8 cellular contexts compared by ENCODE assay signal in the genomic region with DNA sequence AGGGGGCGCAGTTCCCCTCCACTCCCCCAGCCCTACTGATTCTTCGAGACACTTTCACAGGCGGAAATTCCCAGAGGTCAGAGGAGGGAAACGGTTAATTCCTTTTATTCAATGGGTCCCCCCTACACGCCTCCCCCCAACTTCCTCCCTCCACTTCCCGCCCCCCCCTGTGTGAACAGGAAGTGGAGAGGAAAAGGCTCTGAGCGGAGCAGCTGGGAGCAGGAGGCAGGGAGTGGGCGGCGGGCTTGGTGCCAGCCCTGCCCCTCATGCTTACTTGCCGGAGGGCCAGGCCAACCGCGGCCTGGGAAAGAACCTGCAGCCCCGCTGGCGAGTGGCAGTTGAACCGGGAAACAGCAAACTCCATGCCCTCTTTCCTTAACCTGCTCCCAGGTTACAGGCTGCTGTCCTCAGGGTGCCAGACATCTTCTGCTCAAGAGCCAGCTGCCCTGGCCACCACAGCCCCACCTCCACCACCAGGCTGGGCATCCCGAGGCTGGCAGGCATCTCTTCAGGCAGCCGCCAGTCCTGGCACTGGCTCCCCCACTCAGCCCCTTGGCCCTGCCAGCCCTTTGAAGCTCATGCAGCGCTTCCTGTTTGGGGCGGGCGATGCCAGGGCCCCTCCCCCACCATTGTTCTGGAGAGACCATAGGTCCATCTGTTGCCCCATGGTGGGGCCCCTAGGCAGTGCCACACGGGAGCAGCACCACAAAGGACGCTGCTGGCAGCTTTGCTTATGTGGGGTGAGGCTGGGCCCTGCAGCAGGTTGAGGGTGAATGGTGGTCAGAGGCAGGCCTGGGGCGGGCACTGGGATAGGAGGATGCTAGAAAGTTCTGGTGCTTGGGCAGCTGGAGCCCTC. TPM values are rescaled to one million over a fixed set of nuclear protein-coding genes. Genes with fewer than 3 reads are reported as not detected.
DNase-seq lines count a peak whose midpoint lies in the region; ATAC-seq and TF ChIP-seq lines count a peak whose summit lies in the region.

No MANE protein-coding gene starts in this region.

- peak overlapping the region; percentile 53 to 73 for H3K9ac ChIP-seq in liver (ENCODE audit: low read depth in 1 of 2, low read length in 2 of 2)

- peaks cover 0 to 25% (median 0%) of the 10 kb centered on the region in 3 donors for H3K36me3 Mint-ChIP-seq in CD8-positive, alpha-beta memory T cell
- peaks cover 15% of the 10 kb centered on the region for H3K36me3 Mint-ChIP-seq in T-cell
- peaks cover 14% of the 10 kb centered on the region for H3K36me3 Mint-ChIP-seq in stimulated activated naive CD8-positive, alpha-beta T cell treated with anti-CD3 and anti-CD28 coated beads, Interleukin-15, Interleukin-2, amounts not matched to agents 100 ng/mL and 50 ng/mL, for 24 hours (ENCODE audit: low read depth)

- CTCF ChIA-PET in CD8-positive, alpha-beta memory T cell (lab: Charles Lee): interaction anchor here (1.0 to 6.9 kb wide), 16 partner anchors 8 to 425 kb away, joined by 3 to 76 read pairs (median 8); a partner anchor contains a TSS
- CTCF ChIA-PET in T-cell (lab: Charles Lee): interaction anchor here (0.6 to 5.4 kb wide), 12 partner anchors 11 to 281 kb away, joined by 3 to 38 read pairs (median 4); a partner anchor contains a TSS

- peak overlapping the region; percentile 81 to 91 (median 86) for H3K4me3 Mint-ChIP-seq in CD8-positive, alpha-beta memory T cell
- peak overlapping the region; percentile 64 to 89 (median 82) for H3K4me3 Mint-ChIP-seq in T-cell
- H3K4me3 Mint-ChIP-seq in stimulated activated naive CD8-positive, alpha-beta T cell treated with anti-CD3 and anti-CD28 coated beads, Interleukin-15, Interleukin-2, amounts not matched to agents 100 ng/mL and 50 ng/mL, for 24 hours: peak overlapping the region; percentile 79

- H3K36me3 ChIP-seq in CD8-positive, alpha-beta memory T cell (ENCODE audit: insufficient read depth, low read length): peaks cover 13% of the 10 kb centered on the region
- peaks cover 0 to 12% (median 6%) of the 10 kb centered on the region in 4 donors for H3K36me3 ChIP-seq in liver (ENCODE audit: control insufficient read depth in 4 of 4, insufficient read depth in 3 of 4, low read depth in 1 of 4, low read length in 3 of 4)

- 25% methylated on average over 23 of the region's 23 CpGs for WGBS in liver

- no peaks in the 10 kb centered on the region for H3K9me3 ChIP-seq in CD8-positive, alpha-beta memory T cell (ENCODE audit: low read length)
- no peaks in the 10 kb centered on the region for H3K9me3 ChIP-seq in liver (ENCODE audit: control insufficient read depth in 4 of 4, low read length in 3 of 4)

- POLR2A ChIA-PET in CD8-positive, alpha-beta memory T cell (lab: Charles Lee): interaction anchor here (0.6 to 2.2 kb wide), 6 partner anchors 9 to 209 kb away, joined by 3 to 10 read pairs (median 4); a partner anchor contains a TSS
- POLR2A ChIA-PET in T-cell (lab: Charles Lee): no interaction called here

- peak overlapping the region; percentile 59 for H3K27ac ChIP-seq in CD8-positive, alpha-beta memory T cell (ENCODE audit: low read depth, low read length)
- peak overlapping the region; percentile 96 for H3K27ac ChIP-seq in liver (ENCODE audit: low read depth in 1 of 2, low read length in 2 of 2)

- TF ChIP-seq CTCF in liver (IDR thresholded peaks at IDR 0.05; ENCODE audit: low read depth, low read length, missing input control): no peak

- H3K4me1 ChIP-seq in CD8-positive, alpha-beta memory T cell (ENCODE audit: insufficient read depth, low read length): peaks cover 26% of the 10 kb centered on the region
- peaks cover 33 to 87% (median 76%) of the 10 kb centered on the region in 4 donors for H3K4me1 ChIP-seq in liver (ENCODE audit: control insufficient read depth in 4 of 4, insufficient read depth in 4 of 4, low read length in 3 of 4)

- H3K4me1 Mint-ChIP-seq in CD8-positive, alpha-beta memory T cell: peaks cover 12 to 48% (median 25%) of the 10 kb centered on the region in 3 donors
- H3K4me1 Mint-ChIP-seq in T-cell: peaks cover 23 to 39% (median 38%) of the 10 kb centered on the region in 3 donors
- H3K4me1 Mint-ChIP-seq in stimulated activated naive CD8-positive, alpha-beta T cell treated with anti-CD3 and anti-CD28 coated beads, Interleukin-15, Interleukin-2, amounts not matched to agents 100 ng/mL and 50 ng/mL, for 24 hours (ENCODE audit: low read depth): peaks cover 30% of the 10 kb centered on the region

- H3K4me3 ChIP-seq in CD8-positive, alpha-beta memory T cell (ENCODE audit: low read length): peak overlapping the region; percentile 84
- H3K4me3 ChIP-seq in liver (ENCODE audit: low read depth in 1 of 3, low read length in 3 of 3): peak overlapping the region in 2 of 3 donors; percentile 24 to 42

- ATAC-seq in HG03432 (IDR thresholded peaks at IDR 0.05; ENCODE audit: unreplicated experiment): peak; percentile 17
- peak; percentile 47 to 66 (median 58) for ATAC-seq in T-cell (replicated peaks in 1 of 4)

- H3K27me3 Mint-ChIP-seq in CD8-positive, alpha-beta memory T cell: peaks cover 0 to 2% of the 10 kb centered on the region in 2 donors
- no peaks in the 10 kb centered on the region for H3K27me3 Mint-ChIP-seq in T-cell
- no peaks in the 10 kb centered on the region for H3K27me3 Mint-ChIP-seq in stimulated activated naive CD8-positive, alpha-beta T cell treated with anti-CD3 and anti-CD28 coated beads, Interleukin-15, Interleukin-2, amounts not matched to agents 100 ng/mL and 50 ng/mL, for 24 hours

- H3K27me3 ChIP-seq in CD8-positive, alpha-beta memory T cell (ENCODE audit: insufficient read depth, low read length, poor library complexity, severe bottlenecking): no peaks in the 10 kb centered on the region
- H3K27me3 ChIP-seq in liver (ENCODE audit: control insufficient read depth in 4 of 4, insufficient read depth in 4 of 4, low read length in 3 of 4): no peaks in the 10 kb centered on the region

- peak; percentile 44 to 76 (median 64) for DNase-seq in CD8-positive, alpha-beta memory T cell
- DNase-seq in T-cell: peak; percentile 37 to 75 (median 60)
- DNase-seq in central memory CD4-positive, alpha-beta T cell: peak; percentile 54
- DNase-seq in SKM-1 treated with dmso at 0.1 percent for 144 hours (lab: John Stamatoyannopoulos, UW; ENCODE audit: unreplicated experiment): no peak
- no peak for DNase-seq in middle frontal gyrus (ENCODE audit: extremely low spot score, low spot score)

- no peaks in the 10 kb centered on the region for H3K9me3 Mint-ChIP-seq in CD8-positive, alpha-beta memory T cell
- no peaks in the 10 kb centered on the region for H3K9me3 Mint-ChIP-seq in T-cell
- H3K9me3 Mint-ChIP-seq in stimulated activated naive CD8-positive, alpha-beta T cell treated with anti-CD3 and anti-CD28 coated beads, Interleukin-15, Interleukin-2, amounts not matched to agents 100 ng/mL and 50 ng/mL, for 24 hours: no peaks in the 10 kb centered on the region

- peak overlapping the region; percentile 68 to 95 (median 90) for H3K27ac Mint-ChIP-seq in CD8-positive, alpha-beta memory T cell
- H3K27ac Mint-ChIP-seq in T-cell: peak overlapping the region; percentile 93 to 94
- H3K27ac Mint-ChIP-seq in stimulated activated naive CD8-positive, alpha-beta T cell treated with anti-CD3 and anti-CD28 coated beads, Interleukin-15, Interleukin-2, amounts not matched to agents 100 ng/mL and 50 ng/mL, for 24 hours: peak overlapping the region; percentile 85

- no peak for TF ChIP-seq RAD21 in liver (IDR thresholded peaks at IDR 0.05)

TF ChIP-seq in liver, 16 proteins besides CTCF, POLR2A, EP300 and RAD21 (continues in another document):
- TF ChIP-seq, protein P1, sequence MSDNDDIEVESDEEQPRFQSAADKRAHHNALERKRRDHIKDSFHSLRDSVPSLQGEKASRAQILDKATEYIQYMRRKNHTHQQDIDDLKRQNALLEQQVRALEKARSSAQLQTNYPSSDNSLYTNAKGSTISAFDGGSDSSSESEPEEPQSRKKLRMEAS (IDR thresholded peaks at IDR 0.05): peak; percentile 30
- TF ChIP-seq, protein P2, sequence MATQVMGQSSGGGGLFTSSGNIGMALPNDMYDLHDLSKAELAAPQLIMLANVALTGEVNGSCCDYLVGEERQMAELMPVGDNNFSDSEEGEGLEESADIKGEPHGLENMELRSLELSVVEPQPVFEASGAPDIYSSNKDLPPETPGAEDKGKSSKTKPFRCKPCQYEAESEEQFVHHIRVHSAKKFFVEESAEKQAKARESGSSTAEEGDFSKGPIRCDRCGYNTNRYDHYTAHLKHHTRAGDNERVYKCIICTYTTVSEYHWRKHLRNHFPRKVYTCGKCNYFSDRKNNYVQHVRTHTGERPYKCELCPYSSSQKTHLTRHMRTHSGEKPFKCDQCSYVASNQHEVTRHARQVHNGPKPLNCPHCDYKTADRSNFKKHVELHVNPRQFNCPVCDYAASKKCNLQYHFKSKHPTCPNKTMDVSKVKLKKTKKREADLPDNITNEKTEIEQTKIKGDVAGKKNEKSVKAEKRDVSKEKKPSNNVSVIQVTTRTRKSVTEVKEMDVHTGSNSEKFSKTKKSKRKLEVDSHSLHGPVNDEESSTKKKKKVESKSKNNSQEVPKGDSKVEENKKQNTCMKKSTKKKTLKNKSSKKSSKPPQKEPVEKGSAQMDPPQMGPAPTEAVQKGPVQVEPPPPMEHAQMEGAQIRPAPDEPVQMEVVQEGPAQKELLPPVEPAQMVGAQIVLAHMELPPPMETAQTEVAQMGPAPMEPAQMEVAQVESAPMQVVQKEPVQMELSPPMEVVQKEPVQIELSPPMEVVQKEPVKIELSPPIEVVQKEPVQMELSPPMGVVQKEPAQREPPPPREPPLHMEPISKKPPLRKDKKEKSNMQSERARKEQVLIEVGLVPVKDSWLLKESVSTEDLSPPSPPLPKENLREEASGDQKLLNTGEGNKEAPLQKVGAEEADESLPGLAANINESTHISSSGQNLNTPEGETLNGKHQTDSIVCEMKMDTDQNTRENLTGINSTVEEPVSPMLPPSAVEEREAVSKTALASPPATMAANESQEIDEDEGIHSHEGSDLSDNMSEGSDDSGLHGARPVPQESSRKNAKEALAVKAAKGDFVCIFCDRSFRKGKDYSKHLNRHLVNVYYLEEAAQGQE (IDR thresholded peaks at IDR 0.05): no peak
- TF ChIP-seq HNF4G (IDR thresholded peaks at IDR 0.05): no peak

RNA-seq across cellular contexts. Expression of a gene that starts 12.9 kb away (rescaled TPM):
- 10 to 100 TPM; 17.2 to 17.8 TPM for total RNA-seq in CD8-positive, alpha-beta memory T cell
- polyA plus RNA-seq in CD8-positive, alpha-beta memory T cell: 23.0 TPM
- total RNA-seq in T-cell: 10 to 100 TPM; 16.2 to 23.4 (median 21.3) TPM
- total RNA-seq in liver: 10 to 100 TPM in 1 of 2 donors, 1 to 10 TPM in 1; 9.8 to 15.3 TPM
- polyA plus RNA-seq in liver: 10 to 100 TPM in 1 of 2 donors, 1 to 10 TPM in 1; 3.4 to 10.8 TPM

RNA-seq across cellular contexts. Expression of a gene that starts 22.0 kb away (rescaled TPM):
- not detected for total RNA-seq in CD8-positive, alpha-beta memory T cell
- not detected for polyA plus RNA-seq in CD8-positive, alpha-beta memory T cell
- total RNA-seq in T-cell (under 1 TPM in 3 of 5 donors, not detected in 2; 0.12 to 0.25 (median 0.13) TPM), liver (1 to 10 TPM; 3.5 to 3.8 TPM)
- 1 to 10 TPM; 2.1 to 2.5 TPM for polyA plus RNA-seq in liver

RNA-seq across cellular contexts. Expression of a gene that starts 33.1 kb away (rescaled TPM):
- under 1 TPM; 0.24 to 0.40 TPM for total RNA-seq in CD8-positive, alpha-beta memory T cell
- not detected for polyA plus RNA-seq in CD8-positive, alpha-beta memory T cell
- total RNA-seq in T-cell (not detected), liver (under 1 TPM in 1 of 2 donors, not detected in 1; 0.05 TPM)
- not detected for polyA plus RNA-seq in liver

RNA-seq across cellular contexts. Expression of a gene that starts 46.1 kb away (rescaled TPM):
- total RNA-seq in CD8-positive, alpha-beta memory T cell: 10 to 100 TPM; 15.1 to 16.7 TPM
- polyA plus RNA-seq in CD8-positive, alpha-beta memory T cell: not detected
- 1 to 10 TPM in 4 of 5 donors, under 1 TPM in 1; 0.44 to 7.5 (median 7.2) TPM for total RNA-seq in T-cell
- 1 to 10 TPM in 1 of 2 donors, under 1 TPM in 1; 0.19 to 1.0 TPM for total RNA-seq in liver
- polyA plus RNA-seq in liver: 1 to 10 TPM; 1.2 to 3.5 TPM

Comparison
In these comparisons a context has a peak if more than half of its experiments do, and no peak if none do; other contexts are left out.
1. DNase-seq: peak in CD8-positive, alpha-beta memory T cell (5 of 5), T-cell (34 of 34) and central memory CD4-positive, alpha-beta T cell (single experiment); none in SKM-1 treated with dmso at 0.1 percent for 144 hours (single experiment) and middle frontal gyrus (single experiment).
2. Peak in every context shown above with its lines, with median percentiles within 50 percentile points of each other: H3K27ac Mint-ChIP-seq and H3K4me3 Mint-ChIP-seq.